In genomic region chr4:10853196-10853595, GRCh38 we compare ENCODE assay signal across 25 cellular contexts.
DNase-seq lines count a peak whose midpoint lies in the region; ATAC-seq, FAIRE-seq and TF ChIP-seq lines count a peak whose summit lies in the region.
"Had no signal": no experiment of that assay in that cellular context is flagged by ENCODE, and none has a peak within 500 bp of the region (broad histone marks: within the 10 kb centered on the region; RNA-seq: fewer than 3 reads in every experiment).

No MANE protein-coding gene starts in this region.

- CTCF ChIA-PET in GM12878 (lab: Yijun Ruan, JAX): no interaction called here

- intact Hi-C loops in activated CD4-positive, alpha-beta T cell treated with anti-CD3 and anti-CD28 coated beads, Interleukin-2, amount 10 ng/mL, durations not matched to agents 24 days and 14 days (cut with micrococcal nuclease): no loop called here
- intact Hi-C loops in activated T-helper 1 cell treated with anti-CD3 and anti-CD28 coated beads, Interleukin-12 subunit alpha, Interleukin-12 subunit beta, Interleukin-2, Interleukin-4 antibody, amounts not matched to agents 30 ng/mL and 10 ng/mL and 1 ng/mL, durations not matched to agents 14 hours and 24 hours and 36 hours (cut with micrococcal nuclease): loop anchor here (2.0 to 5.0 kb wide), 2 partner anchors 46 to 122 kb away; no protein-coding TSS in a partner anchor
- intact Hi-C loops in GM12878 (cut with micrococcal nuclease; ENCODE audit: unreplicated experiment): no loop called here

- TF ChIP-seq CTCF in Loucy (conservative IDR thresholded peaks at IDR 0.05; ENCODE audit: low read length) (no peak), GM12878 (IDR thresholded peaks at IDR 0.05 in 2 of 3, conservative IDR thresholded peaks at IDR 0.05 in 1 of 3; ENCODE audit: control insufficient read depth in 2 of 3, extremely low read depth in 1 of 3, insufficient read depth in 1 of 3, low read depth in 3 of 3, low read length in 3 of 3) (no peak)

- H3F3A ChIP-seq in Loucy (ENCODE audit: low read depth): no peaks in the 10 kb centered on the region

- no peak for TF ChIP-seq RAD21 in GM12878 (IDR thresholded peaks at IDR 0.05; ENCODE audit: insufficient read depth, low read depth, low read length)

- no peaks in the 10 kb centered on the region for H4K20me1 ChIP-seq in Loucy (ENCODE audit: insufficient read depth, low read length, poor library complexity, severe bottlenecking)
- no peaks in the 10 kb centered on the region for H4K20me1 ChIP-seq in GM12878 (ENCODE audit: control insufficient read depth, insufficient read depth)
- H4K20me1 ChIP-seq: BLaER1 treated with 17β-estradiol and CSF1 and Interleukin-3, amounts not matched to agents 10 nM and 100 nM had no signal

- peaks cover 8% of the 10 kb centered on the region for H3K4me1 Mint-ChIP-seq in activated CD4-positive, alpha-beta T cell treated with anti-CD3 and anti-CD28 coated beads, Interleukin-2, amount 10 ng/mL, durations not matched to agents 24 days and 14 days
- H3K4me1 Mint-ChIP-seq in activated T-helper 1 cell treated with anti-CD3 and anti-CD28 coated beads, Interleukin-12 subunit alpha, Interleukin-12 subunit beta, Interleukin-2, Interleukin-4 antibody, amounts not matched to agents 30 ng/mL and 10 ng/mL and 1 ng/mL, durations not matched to agents 14 hours and 24 hours and 36 hours (ENCODE audit: low read depth): peaks cover 12% of the 10 kb centered on the region

- POLR2A ChIA-PET in GM12878 (lab: Charles Lee): no interaction called here

- FAIRE-seq in GM12878 (lab: Jason Lieb, UNC): no peak
- FAIRE-seq: A549, G401.6, GM19239, H54 had no signal

- SMC1A ChIA-PET in GM12878 (lab: Charles Lee; ENCODE audit: uncharacterized antibody, unreplicated experiment): no interaction called here

- ATAC-seq in GM12878: no peak
- ATAC-seq in GM21447 (IDR thresholded peaks at IDR 0.05; ENCODE audit: unreplicated experiment): no peak
- ATAC-seq: A549; CD8-positive, alpha-beta T cell had no signal

- H3K79me2 ChIP-seq in Loucy (ENCODE audit: insufficient read depth, low read length) (peaks cover 35% of the 10 kb centered on the region; the same call in 1 of the 2 replicates), GM12878 (ENCODE audit: control insufficient read depth, insufficient read depth, low read length) (no peaks in the 10 kb centered on the region)

- peaks cover 12% of the 10 kb centered on the region; the same call in 1 of the 2 replicates for H3K36me3 ChIP-seq in Loucy (ENCODE audit: insufficient read depth, low read length)
- no peaks in the 10 kb centered on the region for H3K36me3 ChIP-seq in GM12878 (ENCODE audit: control insufficient read depth in 2 of 2, insufficient read depth in 2 of 2, low read length in 1 of 2)
- H3K36me3 ChIP-seq: BE2C; BLaER1 treated with 17β-estradiol and CSF1 and Interleukin-3, amounts not matched to agents 10 nM and 100 nM; HAP-1 had no signal

- H3K4me3 ChIP-seq in Loucy (ENCODE audit: low read length, poor library complexity, severe bottlenecking) (no peak overlapping the region), GM12878 (no peak overlapping the region)
- H3K4me3 ChIP-seq: A549; BLaER1 treated with 17β-estradiol and CSF1 and Interleukin-3, amounts not matched to agents 10 nM and 100 nM; HAP-1 had no signal

- no peak for TF ChIP-seq POLR2A in GM12878 (IDR thresholded peaks at IDR 0.05; ENCODE audit: low read depth, low read length)

- H2AFZ ChIP-seq in Loucy (ENCODE audit: low read length) (no peak overlapping the region), GM12878 (ENCODE audit: control insufficient read depth, low read depth, low read length) (no peak overlapping the region)

- no peak for TF ChIP-seq EP300 in GM12878 (IDR thresholded peaks at IDR 0.05; ENCODE audit: borderline replicate concordance in 1 of 2, control insufficient read depth in 1 of 2, low read depth in 2 of 2, low read length in 2 of 2)

- peaks cover 16% of the 10 kb centered on the region for H3K27me3 Mint-ChIP-seq in activated CD4-positive, alpha-beta T cell treated with anti-CD3 and anti-CD28 coated beads, Interleukin-2, amount 10 ng/mL, durations not matched to agents 24 days and 14 days
- peaks cover 3% of the 10 kb centered on the region for H3K27me3 Mint-ChIP-seq in activated T-helper 1 cell treated with anti-CD3 and anti-CD28 coated beads, Interleukin-12 subunit alpha, Interleukin-12 subunit beta, Interleukin-2, Interleukin-4 antibody, amounts not matched to agents 30 ng/mL and 10 ng/mL and 1 ng/mL, durations not matched to agents 14 hours and 24 hours and 36 hours (ENCODE audit: insufficient read depth)
- H3K27me3 Mint-ChIP-seq: CD4-positive, CD25-positive, alpha-beta regulatory T cell had no signal

- no peaks in the 10 kb centered on the region for H3K9me2 ChIP-seq in Loucy (replicated peaks; ENCODE audit: low read depth, low read length)

- DNase-seq in activated CD4-positive, alpha-beta T cell treated with anti-CD3 and anti-CD28 coated beads, Interleukin-2, amount 10 ng/mL, durations not matched to agents 24 days and 14 days: peak; percentile 59
- no peak for DNase-seq in activated CD4-positive, alpha-beta T cell treated with anti-CD3 and anti-CD28 coated beads, Interleukin-2, amount 50 U/mL, for 48 hours
- no peak for DNase-seq in activated T-helper 1 cell treated with anti-CD3 and anti-CD28 coated beads, Interleukin-12 subunit alpha, Interleukin-12 subunit beta, Interleukin-2, Interleukin-4 antibody, amounts not matched to agents 30 ng/mL and 10 ng/mL and 1 ng/mL, durations not matched to agents 14 hours and 24 hours and 36 hours (ENCODE audit: low spot score)
- DNase-seq in GM12878 (ENCODE audit: low read depth, low spot score): no peak
- DNase-seq in HuH-7 (ENCODE audit: low spot score): no peak
- DNase-seq in NCI-H128 (lab: John Stamatoyannopoulos, UW; ENCODE audit: unreplicated experiment): no peak
- DNase-seq: 8988T; ACHN; AML-193; BE2C; Caco-2; CD4-positive, CD25-positive, alpha-beta regulatory T cell; CD8-positive, alpha-beta T cell; DMS153; DND-41; GOT3; HFFc6 had no signal

- RAD21 ChIA-PET in GM12878 (lab: Charles Lee; ENCODE audit: unreplicated experiment): no interaction called here

- 3% methylated on average over 2 of the region's 2 CpGs for WGBS in GM12878 (ENCODE audit: insufficient coverage, insufficient replicate concordance, low lambda C conversion rate, missing lambda C conversion rate)

- H3K9me3 Mint-ChIP-seq in activated CD4-positive, alpha-beta T cell treated with anti-CD3 and anti-CD28 coated beads, Interleukin-2, amount 10 ng/mL, durations not matched to agents 24 days and 14 days: no peaks in the 10 kb centered on the region
- H3K9me3 Mint-ChIP-seq in activated T-helper 1 cell treated with anti-CD3 and anti-CD28 coated beads, Interleukin-12 subunit alpha, Interleukin-12 subunit beta, Interleukin-2, Interleukin-4 antibody, amounts not matched to agents 30 ng/mL and 10 ng/mL and 1 ng/mL, durations not matched to agents 14 hours and 24 hours and 36 hours: peaks cover 15% of the 10 kb centered on the region

- peak overlapping the region; percentile 2 for H3K4me3 Mint-ChIP-seq in activated CD4-positive, alpha-beta T cell treated with anti-CD3 and anti-CD28 coated beads, Interleukin-2, amount 10 ng/mL, durations not matched to agents 24 days and 14 days
- H3K4me3 Mint-ChIP-seq in activated T-helper 1 cell treated with anti-CD3 and anti-CD28 coated beads, Interleukin-12 subunit alpha, Interleukin-12 subunit beta, Interleukin-2, Interleukin-4 antibody, amounts not matched to agents 30 ng/mL and 10 ng/mL and 1 ng/mL, durations not matched to agents 14 hours and 24 hours and 36 hours: no peak overlapping the region
- H3K4me3 Mint-ChIP-seq: CD8-positive, alpha-beta T cell; HFFc6 had no signal

- H3K4me2 ChIP-seq in Loucy (ENCODE audit: low read depth, low read length, poor library complexity, severe bottlenecking) (peak overlapping the region; percentile 26), GM12878 (ENCODE audit: control insufficient read depth, insufficient read depth) (no peak overlapping the region)
- H3K4me2 ChIP-seq: A549 had no signal

- H3K9ac ChIP-seq in Loucy (ENCODE audit: low read depth, low read length, poor library complexity, severe bottlenecking) (no peak overlapping the region), GM12878 (ENCODE audit: control insufficient read depth, insufficient read depth, low read length) (no peak overlapping the region)
- H3K9ac ChIP-seq: BLaER1 treated with 17β-estradiol and CSF1 and Interleukin-3, amounts not matched to agents 10 nM and 100 nM had no signal

- BruUV-seq in GM12878 (replicated peaks; lab: Mats Ljungman, UMichigan): no TSS peak

- H3K27ac ChIP-seq in GM12878 (ENCODE audit: control insufficient read depth, insufficient read depth): no peak overlapping the region
- H3K27ac ChIP-seq: A549; BLaER1 treated with 17β-estradiol and CSF1 and Interleukin-3, amounts not matched to agents 10 nM and 100 nM had no signal

- H3K27ac Mint-ChIP-seq in activated CD4-positive, alpha-beta T cell treated with anti-CD3 and anti-CD28 coated beads, Interleukin-2, amount 10 ng/mL, durations not matched to agents 24 days and 14 days: peak overlapping the region; percentile 71
- peak overlapping the region; percentile 61 for H3K27ac Mint-ChIP-seq in activated T-helper 1 cell treated with anti-CD3 and anti-CD28 coated beads, Interleukin-12 subunit alpha, Interleukin-12 subunit beta, Interleukin-2, Interleukin-4 antibody, amounts not matched to agents 30 ng/mL and 10 ng/mL and 1 ng/mL, durations not matched to agents 14 hours and 24 hours and 36 hours
- H3K27ac Mint-ChIP-seq: CD4-positive, CD25-positive, alpha-beta regulatory T cell; CD8-positive, alpha-beta T cell; HFFc6 had no signal

- H3K27me3 ChIP-seq in Loucy (ENCODE audit: insufficient read depth, low read length, poor library complexity, severe bottlenecking) (no peaks in the 10 kb centered on the region), GM12878 (replicated peaks in 1 of 2; ENCODE audit: control insufficient read depth in 2 of 2, insufficient read depth in 2 of 2, low read length in 1 of 2) (no peaks in the 10 kb centered on the region)
- H3K27me3 ChIP-seq: BE2C; BLaER1 treated with 17β-estradiol and CSF1 and Interleukin-3, amounts not matched to agents 10 nM and 100 nM had no signal

- H3K4me1 ChIP-seq in Loucy (ENCODE audit: insufficient read depth, low read length, poor library complexity, severe bottlenecking) (peaks cover 18% of the 10 kb centered on the region), GM12878 (ENCODE audit: control insufficient read depth, insufficient read depth, low read length) (no peaks in the 10 kb centered on the region)
- H3K4me1 ChIP-seq: A549; BE2C; BLaER1 treated with 17β-estradiol and CSF1 and Interleukin-3, amounts not matched to agents 10 nM and 100 nM; HAP-1 had no signal

- peaks cover 6% of the 10 kb centered on the region for H3K9me3 ChIP-seq in Loucy (ENCODE audit: insufficient read depth, low read depth, low read length)
- peaks cover 2% of the 10 kb centered on the region; the same call in 1 of the 3 replicates for H3K9me3 ChIP-seq in GM12878 (replicated peaks; ENCODE audit: control insufficient read depth, insufficient read depth, low read length)
- H3K9me3 ChIP-seq: A549, BE2C had no signal

- in situ Hi-C loops in GM12878 (cut with MboI): no loop called here

- H3K36me3 Mint-ChIP-seq in activated CD4-positive, alpha-beta T cell treated with anti-CD3 and anti-CD28 coated beads, Interleukin-2, amount 10 ng/mL, durations not matched to agents 24 days and 14 days (ENCODE audit: low read depth): no peaks in the 10 kb centered on the region
- H3K36me3 Mint-ChIP-seq in activated T-helper 1 cell treated with anti-CD3 and anti-CD28 coated beads, Interleukin-12 subunit alpha, Interleukin-12 subunit beta, Interleukin-2, Interleukin-4 antibody, amounts not matched to agents 30 ng/mL and 10 ng/mL and 1 ng/mL, durations not matched to agents 14 hours and 24 hours and 36 hours (ENCODE audit: low read depth): no peaks in the 10 kb centered on the region
- H3K36me3 Mint-ChIP-seq: CD4-positive, CD25-positive, alpha-beta regulatory T cell; CD8-positive, alpha-beta T cell had no signal
